10 cellular contexts compared by ENCODE assay signal in the genomic region with DNA sequence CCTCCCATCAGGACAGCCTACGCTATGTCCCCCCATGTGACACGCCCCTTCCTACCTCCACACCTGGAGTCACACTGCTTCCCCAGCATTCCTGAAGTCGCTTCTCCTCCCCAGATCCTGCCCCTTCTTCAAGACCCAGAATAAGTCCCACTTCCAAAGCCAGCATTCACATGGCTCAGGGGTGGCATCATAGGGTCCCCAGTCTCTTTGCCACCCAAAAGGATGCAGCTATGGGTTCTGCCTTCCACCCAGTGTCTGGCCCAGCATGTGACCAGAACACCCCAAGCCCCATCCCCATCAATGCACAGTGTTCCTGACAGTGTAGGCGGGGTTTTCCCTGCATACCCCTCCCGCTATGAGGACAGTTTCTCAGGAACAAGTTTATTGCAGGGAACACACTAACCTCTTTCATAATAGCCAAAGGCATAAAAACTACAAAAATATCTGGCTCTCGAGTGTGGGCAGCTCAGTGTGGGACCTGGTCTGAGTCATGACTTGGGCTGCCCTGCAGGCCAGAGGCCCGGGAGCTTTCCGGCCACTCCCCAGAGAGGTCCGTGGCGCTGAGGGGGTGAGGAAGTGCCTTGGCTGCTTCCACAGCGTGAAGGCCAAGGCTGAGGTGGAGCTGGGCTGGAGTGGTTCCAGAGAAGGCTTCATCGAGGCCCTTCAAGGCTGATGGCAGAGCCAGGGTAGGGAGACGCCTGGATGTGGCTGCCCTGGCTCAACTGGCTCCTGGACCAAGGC. TPM values are rescaled to one million over a fixed set of nuclear protein-coding genes. Genes with fewer than 3 reads are reported as not detected.
DNase-seq lines count a peak whose midpoint lies in the region; ATAC-seq and TF ChIP-seq lines count a peak whose summit lies in the region.
"Had no signal": no experiment of that assay in that cellular context is flagged by ENCODE, and none has a peak within 500 bp of the region (broad histone marks: within the 10 kb centered on the region; RNA-seq: fewer than 3 reads in every experiment).

No MANE protein-coding gene starts in this region.

- TF ChIP-seq CTCF in right atrium auricular region (IDR thresholded peaks at IDR 0.05) (no peak), spleen (IDR thresholded peaks at IDR 0.05 in 8 of 11, conservative IDR thresholded peaks at IDR 0.05 in 3 of 11) (no peak)

- H3K36me3 ChIP-seq in right atrium auricular region (no peaks in the 10 kb centered on the region), spleen (no peaks in the 10 kb centered on the region), HAP-1 (replicated peaks) (no peaks in the 10 kb centered on the region)

- WGBS in spleen, 5 donors = 39 to 75% (median 61%) methylated on average over 11 to 13 of the region's 13 CpGs

- DNase-seq in GOT3 (lab: John Stamatoyannopoulos, UW) (peak; percentile 77), right atrium auricular region (ENCODE audit: low spot score) (peak; percentile 91), spleen (peak; percentile 81), DMS153 (lab: John Stamatoyannopoulos, UW) (no peak), NCI-H1048 (lab: John Stamatoyannopoulos, UW) (no peak), HAP-1 (ENCODE audit: low spot score in 2 of 2) (no peak)
- DNase-seq: T-helper 2 cell had no signal

- peaks cover 0 to 66% of the 10 kb centered on the region in 2 donors for H3K4me1 ChIP-seq in right atrium auricular region
- H3K4me1 ChIP-seq in spleen = peaks cover 0 to 54% (median 26%) of the 10 kb centered on the region in 6 donors
- H3K4me1 ChIP-seq in HAP-1 = no peaks in the 10 kb centered on the region

- peak overlapping the region; percentile 69 for H3K27ac ChIP-seq in angular gyrus (ENCODE audit: low read depth, low read length)
- peak overlapping the region; percentile 2 to 68 for H3K27ac ChIP-seq in right atrium auricular region
- H3K27ac ChIP-seq in spleen = peak overlapping the region in 6 of 8 donors; percentile 51 to 71 (median 64)

- H3K4me3 ChIP-seq in right atrium auricular region (no peak overlapping the region), spleen (no peak overlapping the region), HAP-1 (no peak overlapping the region)

- ATAC-seq in GM21367 (IDR thresholded peaks at IDR 0.05; ENCODE audit: unreplicated experiment) = no peak

- in situ Hi-C loops in HAP-1 (cut with MboI; ENCODE audit: low sequenced_read_pairs) = no loop called here

- intact Hi-C loops in spleen (cut with DNase I; ENCODE audit: low total_unique reads) = no loop called here

- H3K9me3 ChIP-seq in right atrium auricular region (no peaks in the 10 kb centered on the region), spleen (no peaks in the 10 kb centered on the region), HAP-1 (no peaks in the 10 kb centered on the region)

- H3K27me3 ChIP-seq in right atrium auricular region = no peaks in the 10 kb centered on the region
- H3K27me3 ChIP-seq in spleen (replicated peaks in 1 of 7) = no peaks in the 10 kb centered on the region
- peaks cover 11% of the 10 kb centered on the region for H3K27me3 ChIP-seq in HAP-1 (ENCODE audit: low read depth)

- no peak for TF ChIP-seq POLR2A in spleen (IDR thresholded peaks at IDR 0.05)

RNA-seq across cellular contexts. Expression of a gene that starts 5.8 kb away (rescaled TPM):
- total RNA-seq in right atrium auricular region = 10 to 100 TPM; 51.9 to 59.9 TPM
- 10 to 100 TPM; 13.4 to 69.4 (median 34.2) TPM for total RNA-seq in spleen
- 10 to 100 TPM; 14.4 to 24.2 (median 21.4) TPM for polyA plus RNA-seq in spleen
- total RNA-seq: progenitor cell of endocrine pancreas had no signal

RNA-seq across cellular contexts. Expression of a gene that starts 23.3 kb away (rescaled TPM):
- total RNA-seq in right atrium auricular region (under 1 TPM; 0.22 to 0.55 TPM), spleen (1 to 10 TPM in 2 of 7 donors, under 1 TPM in 2, not detected in 3; 0.47 to 1.8 (median 0.94) TPM)
- polyA plus RNA-seq in spleen = 1 to 10 TPM in 1 of 3 donors, under 1 TPM in 2; 0.68 to 1.2 (median 0.96) TPM

RNA-seq across cellular contexts. Expression of a gene that starts 48.9 kb away (rescaled TPM):
- 1 to 10 TPM in 1 of 2 donors, under 1 TPM in 1; 0.31 to 2.6 TPM for total RNA-seq in right atrium auricular region
- total RNA-seq in spleen = 1 to 10 TPM in 5 of 7 donors, under 1 TPM in 2; 0.51 to 3.0 (median 1.7) TPM
- polyA plus RNA-seq in spleen = 1 to 10 TPM in 1 of 3 donors, under 1 TPM in 2; 0.20 to 1.3 (median 0.27) TPM

RNA-seq across cellular contexts. Expression of a gene that starts 56.9 kb away (rescaled TPM):
- total RNA-seq in right atrium auricular region = not detected
- not detected for total RNA-seq in spleen
- polyA plus RNA-seq in spleen = under 1 TPM in 1 of 3 donors, not detected in 2; 0.08 TPM

Comparison
In these comparisons a context has a peak if more than half of its experiments do, and no peak if none do; other contexts are left out.
1. DNase-seq: peak in GOT3 (single experiment), right atrium auricular region (single experiment) and spleen (single experiment); none in DMS153 (single experiment), NCI-H1048 (single experiment) and HAP-1 (0 of 2).
2. Peak in every context shown above with its lines, with median percentiles within 50 percentile points of each other: H3K27ac ChIP-seq.